ENCODE assay signal across 25 cellular contexts in genomic region chr10:131150126-131150525, GRCh38.
"Had no signal": no experiment of that assay in that cellular context is flagged by ENCODE, and none has a peak within 500 bp of the region (broad histone marks: within the 10 kb centered on the region; RNA-seq: fewer than 3 reads in every experiment).

No MANE protein-coding gene starts in this region.

- H3K36me3 ChIP-seq: SJSA1 had no signal

- H3K4me3 Mint-ChIP-seq: IgD-negative memory B cell had no signal

- H3K4me3 ChIP-seq: K562, SJSA1, SK-N-MC had no signal

- H3K27ac Mint-ChIP-seq: IgD-negative memory B cell had no signal

- H3K4me1 Mint-ChIP-seq: IgD-negative memory B cell had no signal

- ATAC-seq: K562 had no signal

- H3K27me3 ChIP-seq: SJSA1 had no signal

- DNase-seq: Kasumi-1, MM.1S, MV-4-11, NCI-H1048, NCI-H1105, NCI-H1417, NCI-H1436 treated with DMSO at 0.1 percent for 48 hours, NCI-H1694, NCI-H187 treated with DMSO at 0.1 percent for 48 hours, NCI-H2029 treated with DMSO at 0.1 percent for 48 hours, NCI-H2171 treated with DMSO at 0.1 percent for 48 hours, NCI-H345, NCI-H446 treated with DMSO at 0.1 percent for 48 hours, NCI-H510A treated with DMSO at 0.1 percent for 48 hours, NCI-H526, NCI-H82, Right ventricle myocardium superior, RPMI8226, SIG-M5 had no signal

- H3K36me3 Mint-ChIP-seq: IgD-negative memory B cell had no signal

- H3K4me1 ChIP-seq: SJSA1 had no signal

- H3K27me3 Mint-ChIP-seq: IgD-negative memory B cell had no signal

- H3K27ac ChIP-seq: HL-60, KMS-11, SJSA1, SK-N-MC had no signal
